35 cellular contexts compared by ENCODE assay signal in the genomic region with DNA sequence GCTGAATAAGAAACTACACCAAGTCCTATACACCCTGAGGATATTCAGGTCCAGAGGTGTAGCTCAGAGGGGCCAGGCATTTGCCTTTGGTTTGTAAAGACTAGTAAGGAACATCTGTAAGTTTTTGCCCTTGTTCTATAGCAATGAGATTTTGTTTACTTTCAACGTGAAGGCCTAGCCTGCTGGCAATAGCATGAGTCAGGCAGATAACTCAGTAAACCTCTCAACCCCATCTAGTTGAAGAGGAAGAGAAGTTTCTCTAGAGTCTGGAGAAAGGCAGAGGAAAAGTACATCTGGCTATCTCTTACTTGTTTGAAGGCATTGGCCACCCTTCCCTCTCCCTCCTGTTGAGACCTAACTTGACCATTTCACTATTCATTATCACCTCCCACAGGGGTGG.
"Had no signal": no experiment of that assay in that cellular context is flagged by ENCODE, and none has a peak within 500 bp of the region (broad histone marks: within the 10 kb centered on the region; RNA-seq: fewer than 3 reads in every experiment).

No MANE protein-coding gene starts in this region.

- H3K27ac Mint-ChIP-seq: activated B cell treated with CpG ODN at 0.5 μM for 24 hours; activated CD4-positive, alpha-beta memory T cell treated with anti-CD3 and anti-CD28 coated beads for 36 hours; activated naive CD4-positive, alpha-beta T cell treated with anti-CD3 and anti-CD28 coated beads for 36 hours; activated naive CD4-positive, alpha-beta T cell treated with anti-CD3 and anti-CD28 coated beads, Interleukin-2, amount 50 U/mL, for 72 hours; activated T-helper 1 cell treated with anti-CD3 and anti-CD28 coated beads, Interleukin-12 subunit alpha, Interleukin-12 subunit beta, Interleukin-2, Interleukin-4 antibody, amounts not matched to agents 30 ng/mL and 10 ng/mL and 1 ng/mL, durations not matched to agents 14 hours and 24 hours and 36 hours; brain had no signal

- H3K9me3 ChIP-seq: adrenal gland, MG63 had no signal

- H3K27ac ChIP-seq: adrenal gland, PC-9, VCaP had no signal

- H3K27me3 ChIP-seq: adrenal gland, MG63 had no signal

- H3K4me1 Mint-ChIP-seq: activated B cell treated with CpG ODN at 0.5 μM for 24 hours had no signal

- DNase-seq: activated B cell treated with CpG ODN at 0.5 μM for 24 hours; activated CD4-positive, alpha-beta memory T cell treated with anti-CD3 and anti-CD28 coated beads for 36 hours; activated CD4-positive, alpha-beta T cell treated with anti-CD3 and anti-CD28 coated beads for 4 hours; activated CD4-positive, alpha-beta T cell treated with anti-CD3 and anti-CD28 coated beads, Interleukin-2, amount 50 U/mL, for 1 hour; activated CD4-positive, CD25-positive, alpha-beta regulatory T cell treated with anti-CD3 and anti-CD28 coated beads, Interleukin-2, amount 50 U/mL, for 72 hours; activated CD8-positive, alpha-beta memory T cell treated with anti-CD3 and anti-CD28 coated beads, Interleukin-2, amount 50 U/mL, for 4 hours; activated gamma-delta T cell treated with Interleukin-2 at 50 U/mL for 16 hours; activated naive CD4-positive, alpha-beta T cell treated with anti-CD3 and anti-CD28 coated beads for 36 hours; activated T-cell treated with anti-CD3 and anti-CD28 coated beads for 4 hours; activated T-cell treated with anti-CD3 and anti-CD28 coated beads, Interleukin-2, amount 50 U/mL, for 4 hours; adrenal gland; anterior cingulate cortex; caudate nucleus; Karpas-422; MG63; NCI-H1048; NCI-H1105 treated with DMSO at 0.1 percent for 48 hours; NCI-H1436; NCI-H1694; NCI-H1930; NCI-H2081 treated with DMSO at 0.1 percent for 48 hours; NCI-H345; NCI-H524 treated with DMSO at 0.1 percent for 48 hours; NCI-H748 treated with DMSO at 0.1 percent for 48 hours; NK-92 treated with Interleukin-12 subunit alpha and Interleukin-12 subunit beta, amount 100 ng/mL, for 24 hours; PC-9; Right ventricle myocardium superior; SW 1271; T-helper 1 cell; T-helper 2 cell; T-helper 9 cell had no signal

- H3K9me3 Mint-ChIP-seq: activated T-cell treated with anti-CD3 and anti-CD28 coated beads, Interleukin-2, amount 50 U/mL, for 4 hours; activated T-helper 1 cell treated with anti-CD3 and anti-CD28 coated beads, Interleukin-12 subunit alpha, Interleukin-12 subunit beta, Interleukin-2, Interleukin-4 antibody, amounts not matched to agents 30 ng/mL and 10 ng/mL and 1 ng/mL, durations not matched to agents 14 hours and 24 hours and 36 hours had no signal

- ATAC-seq: activated naive CD4-positive, alpha-beta T cell treated with anti-CD3 and anti-CD28 coated beads, Interleukin-2, amount 50 U/mL, for 72 hours; activated T-cell treated with anti-CD3 and anti-CD28 coated beads, Interleukin-2, amount 50 U/mL, for 4 hours had no signal

- H3K27me3 Mint-ChIP-seq: activated CD4-positive, alpha-beta memory T cell treated with anti-CD3 and anti-CD28 coated beads for 36 hours; brain had no signal

- H3K4me3 ChIP-seq: adrenal gland, MG63, PC-9 had no signal

- H3K36me3 ChIP-seq: adrenal gland, MG63 had no signal

- H3K4me3 Mint-ChIP-seq: activated B cell treated with CpG ODN at 0.5 μM for 24 hours; activated CD4-positive, alpha-beta memory T cell treated with anti-CD3 and anti-CD28 coated beads for 36 hours; activated naive CD4-positive, alpha-beta T cell treated with anti-CD3 and anti-CD28 coated beads for 36 hours; activated T-cell treated with anti-CD3 and anti-CD28 coated beads, Interleukin-2, amount 50 U/mL, for 4 hours; activated T-helper 1 cell treated with anti-CD3 and anti-CD28 coated beads, Interleukin-12 subunit alpha, Interleukin-12 subunit beta, Interleukin-2, Interleukin-4 antibody, amounts not matched to agents 30 ng/mL and 10 ng/mL and 1 ng/mL, durations not matched to agents 14 hours and 24 hours and 36 hours; brain had no signal

- H3K36me3 Mint-ChIP-seq: activated CD4-positive, alpha-beta memory T cell treated with anti-CD3 and anti-CD28 coated beads for 36 hours; brain had no signal

- H3K4me2 ChIP-seq: PC-9 had no signal
